ENCODE assay signal across 8 cellular contexts in the genomic region with DNA sequence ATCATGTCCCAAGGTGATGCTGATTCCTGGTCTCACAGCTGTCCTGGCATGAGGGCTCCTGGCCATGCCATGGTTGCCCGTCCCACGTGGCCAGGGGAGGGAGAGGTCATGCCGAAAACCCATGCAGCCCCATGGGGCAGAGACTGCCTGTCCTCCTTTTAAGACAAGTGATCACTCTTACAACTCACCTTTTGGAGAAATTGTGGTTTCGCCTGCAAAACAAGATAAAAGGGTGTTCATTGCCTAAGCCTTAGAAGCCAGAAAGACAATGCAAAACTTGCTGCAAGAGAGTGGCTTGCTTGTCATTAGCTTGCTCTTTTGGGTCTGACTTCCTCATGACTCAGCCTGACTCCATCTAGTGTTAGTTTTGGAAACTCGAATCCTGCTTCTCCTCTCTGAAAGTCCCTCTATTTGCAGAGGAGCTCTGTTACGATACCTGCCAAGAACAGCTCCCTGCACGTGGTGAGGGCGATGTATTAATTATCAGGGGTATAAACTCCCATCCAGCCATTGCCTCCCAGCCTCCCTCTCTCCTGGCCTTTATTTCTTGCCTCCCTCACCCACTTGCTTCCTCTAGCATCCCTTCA. TPM values are rescaled to one million over a fixed set of nuclear protein-coding genes. Genes with fewer than 3 reads are reported as not detected.
DNase-seq lines count a peak whose midpoint lies in the region; ATAC-seq, FAIRE-seq and TF ChIP-seq lines count a peak whose summit lies in the region.

No MANE protein-coding gene starts in this region.

- H3K36me3 ChIP-seq in Panc1 (ENCODE audit: control insufficient read depth, insufficient read depth, low read length) (no peaks in the 10 kb centered on the region), gastrocnemius medialis (no peaks in the 10 kb centered on the region)

- H3K27me3 ChIP-seq in Panc1 (ENCODE audit: control insufficient read depth, insufficient read depth, low read length), result peaks cover 6% of the 10 kb centered on the region
- H3K27me3 ChIP-seq in gastrocnemius medialis, result no peaks in the 10 kb centered on the region

- ATAC-seq in Panc1, result no peak; the same call in 1 of the 2 replicates
- peak; percentile 19 to 30 for ATAC-seq in gastrocnemius medialis
- ATAC-seq in GM21526 (IDR thresholded peaks at IDR 0.05; ENCODE audit: low FRiP score, unreplicated experiment), result no peak

- FAIRE-seq in GM19239 (lab: Jason Lieb, UNC), result no peak

- no TSS peak for BruUV-seq in Panc1 (replicated peaks; lab: Mats Ljungman, UMichigan)
- BruUV-seq in Calu3 (replicated peaks; lab: Mats Ljungman, UMichigan), result no TSS peak

- H3K36me3 Mint-ChIP-seq in Calu3 (ENCODE audit: insufficient read depth, unreplicated experiment), result no peaks in the 10 kb centered on the region

- no peak overlapping the region for H3K4me3 Mint-ChIP-seq in Calu3 (ENCODE audit: low read depth, unreplicated experiment)

- H3K4me3 ChIP-seq in GM12875 (ENCODE audit: low read depth, low read length) (no peak overlapping the region), Panc1 (ENCODE audit: low read depth in 2 of 2, low read length in 2 of 2) (no peak overlapping the region), gastrocnemius medialis (no peak overlapping the region)

- DNase-seq in Panc1 (ENCODE audit: low read depth, low spot score), result no peak
- DNase-seq in fibroblast of the conjunctiva (ENCODE audit: low read depth), result peak; percentile 30
- no peak for DNase-seq in gastrocnemius medialis
- DNase-seq in GM19239 (ENCODE audit: insufficient read length, low spot score), result no peak
- DNase-seq in NCI-H187 (lab: John Stamatoyannopoulos, UW), result no peak
- DNase-seq in Calu3, result no peak

- peaks cover 88% of the 10 kb centered on the region for H3K27me3 Mint-ChIP-seq in Calu3 (ENCODE audit: unreplicated experiment)

- H3K4me1 ChIP-seq in Panc1 (ENCODE audit: control insufficient read depth, insufficient read depth, low read length) (no peaks in the 10 kb centered on the region), gastrocnemius medialis (no peaks in the 10 kb centered on the region)

- no peak for TF ChIP-seq POLR2A in gastrocnemius medialis (IDR thresholded peaks at IDR 0.05)

- H3K27ac ChIP-seq in Panc1 (ENCODE audit: low read length) (no peak overlapping the region), gastrocnemius medialis (no peak overlapping the region)

- TF ChIP-seq CTCF in GM12875 (IDR thresholded peaks at IDR 0.05; ENCODE audit: borderline replicate concordance, insufficient read depth, low read depth, low read length) (0 out of 2 replicates have a peak, but pooled peaks have one; percentile 4), Panc1 (IDR thresholded peaks at IDR 0.05) (peak; percentile 41; the same call in 1 of the 2 replicates), gastrocnemius medialis (IDR thresholded peaks at IDR 0.05 in 4 of 5, conservative IDR thresholded peaks at IDR 0.05 in 1 of 5) (peak in 2 of 5 experiments; percentile 19 to 42), Calu3 (IDR thresholded peaks at IDR 0.05; ENCODE audit: unreplicated experiment) (no peak)

- intact Hi-C loops in Panc1 (cut with micrococcal nuclease; ENCODE audit: unreplicated experiment), result loop anchor here (5.0 kb wide), 2 partner anchors 179 to 504 kb away; no protein-coding TSS in a partner anchor
- intact Hi-C loops in gastrocnemius medialis (cut with DNase I; ENCODE audit: low total_unique reads), result loop anchor here (5.0 kb wide), 1 partner anchor 504 kb away; no protein-coding TSS in a partner anchor
- intact Hi-C loops in Calu3 (cut with micrococcal nuclease; ENCODE audit: unreplicated experiment), result no loop called here

- POLR2A ChIA-PET in Panc1 (lab: Charles Lee), result no interaction called here

- in situ Hi-C loops in Panc1 (cut with HindIII; ENCODE audit: low pct_unique_long_range_greater_than_20kb, low sequenced_read_pairs) (no loop called here), gastrocnemius medialis (cut with MboI; ENCODE audit: low sequenced_read_pairs in 4 of 4) (loop anchor here in 2 of 4 donors (10.0 to 25.0 kb wide), 2 partner anchors 177 to 499 kb away; no protein-coding TSS in a partner anchor)

- H3K4me1 Mint-ChIP-seq in Calu3 (ENCODE audit: low read depth, unreplicated experiment), result no peaks in the 10 kb centered on the region

- H3K9me3 ChIP-seq in Panc1 (ENCODE audit: control insufficient read depth, insufficient read depth, low read depth, low read length) (no peaks in the 10 kb centered on the region), gastrocnemius medialis (no peaks in the 10 kb centered on the region)

- no peaks in the 10 kb centered on the region for H3K9me3 Mint-ChIP-seq in Calu3 (ENCODE audit: low read depth, unreplicated experiment)

- CTCF ChIA-PET in Panc1 (lab: Charles Lee), result interaction anchor here (0.7 to 1.7 kb wide), 2 partner anchors 48 to 503 kb away, joined by 3 to 6 read pairs; no protein-coding TSS in a partner anchor
- CTCF ChIA-PET in Calu3 (lab: Charles Lee), result interaction anchor here (0.8 to 2.4 kb wide), 3 partner anchors 74 to 503 kb away, joined by 3 to 14 read pairs (median 3); no protein-coding TSS in a partner anchor

- no peak overlapping the region for H3K27ac Mint-ChIP-seq in Calu3 (ENCODE audit: unreplicated experiment)

RNA-seq across cellular contexts. Expression of a gene that starts 26.7 kb away (rescaled TPM):
- total RNA-seq in Panc1 (2021; ENCODE audit: unreplicated experiment) (0.23 TPM), gastrocnemius medialis (10 to 100 TPM in 1 of 4 donors, 1 to 10 TPM in 3; 4.9 to 11.2 (median 7.8) TPM), Calu3 (2022) (not detected in 2 replicates)
- polyA plus RNA-seq in Panc1 (2012; ENCODE audit: insufficient read length), result not detected

RNA-seq across cellular contexts. Expression of a gene that starts 27.7 kb away (rescaled TPM):
- total RNA-seq in Panc1 (2021; ENCODE audit: unreplicated experiment) (not detected), gastrocnemius medialis (not detected), Calu3 (2022) (not detected in 2 replicates)
- not detected for polyA plus RNA-seq in Panc1 (2012; ENCODE audit: insufficient read length)

RNA-seq across cellular contexts. Expression of a gene that starts 46.2 kb away (rescaled TPM):
- total RNA-seq in Panc1 (2021; ENCODE audit: unreplicated experiment) (0.13 TPM), gastrocnemius medialis (1 to 10 TPM; 1.8 to 4.0 (median 2.6) TPM), Calu3 (2022) (not detected in 2 replicates)
- polyA plus RNA-seq in Panc1 (2012; ENCODE audit: insufficient read length), result 0.10 TPM

Comparison
In these comparisons a context has a peak if more than half of its experiments do, and no peak if none do; other contexts are left out.
1. ATAC-seq: peak in gastrocnemius medialis (2 of 2); none in Panc1 (single experiment) and GM21526 (single experiment).